Comparison of ENCODE assay signal across 19 cellular contexts in the genomic region with DNA sequence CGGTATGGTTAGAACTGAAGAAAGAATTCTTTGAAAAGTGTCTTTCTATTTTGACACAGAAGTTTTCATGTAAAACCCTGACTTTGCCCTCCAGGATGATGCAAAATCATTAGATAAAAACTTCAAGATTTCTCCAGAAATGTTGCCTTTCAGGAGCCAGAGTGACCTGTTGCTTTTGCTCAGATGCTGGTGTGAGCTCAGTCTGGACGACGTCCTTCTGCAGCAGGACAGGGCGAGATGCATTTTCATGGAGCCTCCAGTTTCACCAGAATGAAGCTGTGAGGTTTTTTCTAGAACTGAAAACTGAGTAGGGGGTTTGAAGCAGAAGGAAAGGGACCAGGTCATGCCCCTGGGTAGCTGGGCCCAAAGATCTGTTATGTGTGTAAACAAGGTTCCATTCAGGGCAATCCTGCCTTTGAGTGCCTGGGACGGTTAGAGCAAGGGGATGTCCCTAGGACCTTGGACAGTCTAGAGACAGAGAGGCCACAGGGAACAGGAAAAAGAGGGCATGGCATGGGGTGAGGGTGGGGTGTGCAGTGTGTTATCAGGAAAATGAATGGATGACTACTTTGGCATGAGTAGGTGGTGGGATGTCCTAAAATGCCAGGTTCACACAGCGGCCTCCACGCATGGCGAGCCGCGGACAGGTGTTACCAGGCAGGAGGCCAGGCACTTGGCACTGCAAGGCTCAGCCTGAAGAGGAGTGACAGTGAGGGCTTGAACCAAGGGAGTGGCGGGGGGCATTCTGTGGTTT.
"Had no signal": no experiment of that assay in that cellular context is flagged by ENCODE, and none has a peak within 500 bp of the region (broad histone marks: within the 10 kb centered on the region; RNA-seq: fewer than 3 reads in every experiment).

No MANE protein-coding gene starts in this region.

- ATAC-seq: foreskin keratinocyte, left cardiac atrium had no signal

- H3K36me3 ChIP-seq: left ventricle myocardium inferior, ovary, prostate gland, sigmoid colon, tibial artery, upper lobe of left lung had no signal

- H2AFZ ChIP-seq: hepatocyte had no signal

- H3K27ac ChIP-seq: breast epithelium, foreskin keratinocyte, hepatocyte, left ventricle myocardium inferior, ovary, prostate gland, sigmoid colon, upper lobe of left lung had no signal

- H3K4me2 ChIP-seq: hepatocyte had no signal

- H3K4me3 ChIP-seq: breast epithelium, hepatocyte, left ventricle myocardium inferior, ovary, prostate gland, sigmoid colon, skin epidermis, tibial artery, upper lobe of left lung had no signal

- H3K4me1 ChIP-seq: breast epithelium, foreskin keratinocyte, prostate gland, upper lobe of left lung had no signal

- H3K27me3 ChIP-seq: breast epithelium, foreskin keratinocyte, hepatocyte, ovary, sigmoid colon, tibial artery, upper lobe of left lung had no signal

- H3K9me3 ChIP-seq: ovary, prostate gland, sigmoid colon had no signal

- H3K79me2 ChIP-seq: hepatocyte had no signal

- DNase-seq: foreskin keratinocyte; head of caudate nucleus; kidney; left cardiac atrium; left ventricle myocardium inferior; mesendoderm; naive B cell; nucleus accumbens; ovary; sigmoid colon; stimulated activated CD4-positive, alpha-beta T cell treated with anti-CD3 and anti-CD28 coated beads, Interleukin-2, amount 100 ng/mL, for 24 hours; stimulated activated CD4-positive, alpha-beta T cell treated with anti-CD3 and anti-CD28 coated beads, Interleukin-4, amount 100 ng/mL, for 4 hours; stimulated activated naive CD4-positive, alpha-beta T cell treated with Interleukin-2 at 50 U/mL for 16 hours; tibial artery had no signal

- FAIRE-seq: kidney had no signal
